12 cellular contexts compared by ENCODE assay signal in the genomic region with DNA sequence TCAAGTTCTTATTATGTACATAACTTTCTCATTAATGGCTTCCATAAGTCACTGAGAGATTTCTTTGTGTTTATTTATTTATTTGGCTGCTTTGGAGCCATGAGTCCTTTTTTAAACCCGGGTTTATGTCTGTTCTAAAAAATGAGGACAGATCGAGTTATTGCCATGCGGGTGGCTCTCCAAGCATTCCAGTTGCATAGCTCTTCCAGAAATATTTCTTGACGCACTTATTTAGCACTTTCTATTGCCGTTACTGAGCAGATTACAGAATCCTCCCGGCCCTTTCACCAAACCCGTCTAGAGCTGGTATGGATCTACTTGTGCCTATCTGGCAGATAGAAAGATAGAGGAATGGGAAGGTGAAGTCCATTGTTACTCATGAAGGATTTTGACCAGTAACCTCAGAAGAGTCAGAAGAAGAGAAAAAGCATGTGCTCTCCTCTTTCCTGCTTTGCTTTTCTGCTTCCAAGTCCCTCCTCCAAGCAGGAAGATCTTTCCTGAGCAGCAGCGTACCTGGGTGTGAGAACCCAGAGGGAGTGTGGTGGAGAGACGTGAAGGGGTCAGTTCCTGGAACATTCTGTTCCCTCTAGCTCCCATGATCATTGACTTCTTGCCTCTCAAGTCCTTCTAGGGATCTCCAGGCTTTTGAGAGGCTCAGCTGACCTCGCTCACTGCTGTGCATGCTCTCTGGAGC.
DNase-seq lines count a peak whose midpoint lies in the region; ATAC-seq and TF ChIP-seq lines count a peak whose summit lies in the region.
"Had no signal": no experiment of that assay in that cellular context is flagged by ENCODE, and none has a peak within 500 bp of the region (broad histone marks: within the 10 kb centered on the region; RNA-seq: fewer than 3 reads in every experiment).

No MANE protein-coding gene starts in this region.

- H3K4me1 ChIP-seq in adrenal gland (replicated peaks in 1 of 2): peaks cover 9 to 71% of the 10 kb centered on the region in 2 donors

- peak; percentile 23 for ATAC-seq in Right ventricle myocardium superior (ENCODE audit: poor library complexity)
- no peak for ATAC-seq in GM21526 (IDR thresholded peaks at IDR 0.05; ENCODE audit: low FRiP score, unreplicated experiment)

- no peaks in the 10 kb centered on the region for H3K9me3 ChIP-seq in adrenal gland (replicated peaks in 1 of 3)

- intact Hi-C loops in adrenal gland (cut with DNase I): no loop called here
- intact Hi-C loops in Right ventricle myocardium superior (cut with DNase I): no loop called here

- TF ChIP-seq POLR2A in adrenal gland (IDR thresholded peaks at IDR 0.05): no peak

- no peaks in the 10 kb centered on the region for H3K27me3 ChIP-seq in adrenal gland

- H3K4me3 ChIP-seq in AG09309 (ENCODE audit: control insufficient read depth, low read depth, low read length) (peak overlapping the region; percentile 36), adrenal gland (no peak overlapping the region)

- WGBS in adrenal gland, 4 donors: 70 to 71% (median 70%) methylated on average over 10 of the region's 10 CpGs

- TF ChIP-seq CTCF in AG09309 (IDR thresholded peaks at IDR 0.05; ENCODE audit: control insufficient read depth, insufficient read depth, low read depth, low read length, missing control alignments) (no peak), adrenal gland (IDR thresholded peaks at IDR 0.05) (no peak)

- DNase-seq in AG09309 (ENCODE audit: low read depth): no peak
- peak in 1 of 7 donors; percentile 58 for DNase-seq in adrenal gland
- no peak for DNase-seq in Right ventricle myocardium superior
- DNase-seq in renal cortical epithelial cell (ENCODE audit: low read depth): peak; percentile 97
- no peak for DNase-seq in D341Med (ENCODE audit: low spot score)
- no peak for DNase-seq in COR-L47 (lab: John Stamatoyannopoulos, UW)
- DNase-seq in activated T-cell treated with anti-CD3 and anti-CD28 coated beads, Interleukin-2, amount 50 U/mL, for 48 hours: no peak
- DNase-seq: activated gamma-delta T cell; CD4-positive, alpha-beta memory T cell; NCI-H1694 treated with DMSO at 0.1 percent for 48 hours; stimulated activated CD4-positive, alpha-beta T cell treated with anti-CD3 and anti-CD28 coated beads, Interleukin-1b, Interleukin-23, amount 100 ng/mL, for 48 hours had no signal

- H3K36me3 ChIP-seq in adrenal gland (replicated peaks in 1 of 2): no peaks in the 10 kb centered on the region

- peak overlapping the region in 3 of 5 donors; percentile 53 to 79 (median 58) for H3K27ac ChIP-seq in adrenal gland
